ENCODE assay signal across 21 cellular contexts in genomic region chr7:112248598-112248997, GRCh38. TPM values are rescaled to one million over a fixed set of nuclear protein-coding genes. Genes with fewer than 3 reads are reported as not detected.
DNase-seq lines count a peak whose midpoint lies in the region; ATAC-seq, FAIRE-seq and TF ChIP-seq lines count a peak whose summit lies in the region.
"Had no signal": no experiment of that assay in that cellular context is flagged by ENCODE, and none has a peak within 500 bp of the region (broad histone marks: within the 10 kb centered on the region; RNA-seq: fewer than 3 reads in every experiment).

No MANE protein-coding gene starts in this region.

- TF ChIP-seq POLR2A in A549 (IDR thresholded peaks at IDR 0.05; ENCODE audit: low read length) (no peak), K562 (conservative IDR thresholded peaks at IDR 0.05) (no peak)

- ATAC-seq in A549, result no peak
- no peak for ATAC-seq in K562

- DNase-seq in A549 (ENCODE audit: low read depth in 1 of 2, low spot score in 1 of 2) (no peak), D721Med (ENCODE audit: insufficient read length, low spot score) (no peak), K562 (ENCODE audit: extremely low read depth in 1 of 4, low spot score in 3 of 4) (no peak), frontal cortex (ENCODE audit: low spot score in 2 of 2) (no peak), NCI-H1694 treated with DMSO at 0.1 percent for 48 hours (lab: John Stamatoyannopoulos, UW) (no peak), DMS 273 (lab: John Stamatoyannopoulos, UW; ENCODE audit: unreplicated experiment) (no peak), WERI-Rb-1 (no peak), osteocyte (ENCODE audit: extremely low spot score, unreplicated experiment) (no peak)
- DNase-seq: C1 segment of cervical spinal cord; Calu3; CD4-positive, alpha-beta memory T cell; COR-L47; DMS 273 treated with DMSO at 0.1 percent for 48 hours; DMS79; EL; GF-D8; GOT3; H7; HCEC 1CT had no signal

- no peak overlapping the region for H3K27ac Mint-ChIP-seq in osteocyte (ENCODE audit: unreplicated experiment)

- H4K20me1 ChIP-seq in K562 (replicated peaks; ENCODE audit: control insufficient read depth, insufficient read depth, low read length), result peaks cover 5% of the 10 kb centered on the region; the same call in 1 of the 2 replicates

- no peaks in the 10 kb centered on the region for H3K36me3 Mint-ChIP-seq in osteocyte (ENCODE audit: unreplicated experiment)

- intact Hi-C loops in K562 (cut with micrococcal nuclease), result no loop called here

- no peak for TF ChIP-seq CTCF in A549 (IDR thresholded peaks at IDR 0.05)
- TF ChIP-seq CTCF in D721Med (IDR thresholded peaks at IDR 0.05; ENCODE audit: insufficient read depth, missing control alignments), result no peak
- no peak for TF ChIP-seq CTCF in K562 (IDR thresholded peaks at IDR 0.05 in 2 of 3, conservative IDR thresholded peaks at IDR 0.05 in 1 of 3; ENCODE audit: insufficient read depth in 2 of 3, low read depth in 1 of 3, low read length in 3 of 3)
- TF ChIP-seq CTCF in WERI-Rb-1 (IDR thresholded peaks at IDR 0.05; ENCODE audit: low read depth, low read length), result no peak
- no peak for TF ChIP-seq CTCF in osteocyte (IDR thresholded peaks at IDR 0.05)

- POLR2A ChIA-PET in A549 (lab: Yijun Ruan, JAX), result no interaction called here
- POLR2A ChIA-PET in K562 (lab: Yijun Ruan, JAX), result no interaction called here

- H3K9me3 ChIP-seq in A549 (no peaks in the 10 kb centered on the region), K562 (replicated peaks; ENCODE audit: control insufficient read depth, insufficient read depth, low read depth, low read length) (no peaks in the 10 kb centered on the region), WERI-Rb-1 (ENCODE audit: severe bottlenecking) (no peaks in the 10 kb centered on the region)

- WGBS in A549 (ENCODE audit: missing lambda C conversion rate), result 90% methylated on average over 2 of the region's 2 CpGs
- 69% methylated on average over 2 of the region's 2 CpGs for WGBS in K562 (ENCODE audit: insufficient coverage, low coverage, missing lambda C conversion rate)

- H3K27me3 Mint-ChIP-seq in osteocyte (ENCODE audit: unreplicated experiment), result no peaks in the 10 kb centered on the region
- H3K27me3 Mint-ChIP-seq: CD4-positive, alpha-beta memory T cell had no signal

- H3K4me3 Mint-ChIP-seq in osteocyte (ENCODE audit: unreplicated experiment), result no peak overlapping the region
- H3K4me3 Mint-ChIP-seq: CD4-positive, alpha-beta memory T cell had no signal

- H3K9me3 Mint-ChIP-seq in osteocyte (ENCODE audit: unreplicated experiment), result peaks cover 5% of the 10 kb centered on the region

- BruUV-seq in K562 (replicated peaks; lab: Mats Ljungman, UMichigan), result no TSS peak

- H2AFZ ChIP-seq in K562 (ENCODE audit: low read depth, low read length), result no peak overlapping the region

- H3K4me3 ChIP-seq in A549, result no peak overlapping the region
- H3K4me3 ChIP-seq in K562, result no peak overlapping the region
- no peak overlapping the region for H3K4me3 ChIP-seq in WERI-Rb-1 (ENCODE audit: low read depth, low read length)

- H3K36me3 ChIP-seq in K562 (ENCODE audit: control insufficient read depth, insufficient read depth, low read length), result no peaks in the 10 kb centered on the region
- no peaks in the 10 kb centered on the region for H3K36me3 ChIP-seq in WERI-Rb-1

- in situ Hi-C loops in K562 (cut with MboI), result no loop called here

- FAIRE-seq in A549 (lab: Jason Lieb, UNC) (no peak), D721Med (lab: Jason Lieb, UNC) (peak; percentile 41), K562 (lab: Jason Lieb, UNC) (no peak), frontal cortex (lab: Jason Lieb, UNC) (peak; percentile 48)
- FAIRE-seq: GM12891, GM18507 had no signal

- CTCF ChIA-PET in A549 (lab: Yijun Ruan, JAX), result no interaction called here
- CTCF ChIA-PET in K562 (lab: Yijun Ruan, JAX; ENCODE audit: low intra/inter-chr PET ratio), result no interaction called here

- no peaks in the 10 kb centered on the region for H3K4me1 ChIP-seq in A549
- no peaks in the 10 kb centered on the region for H3K4me1 ChIP-seq in K562 (replicated peaks in 1 of 2; ENCODE audit: control insufficient read depth in 2 of 2, insufficient read depth in 2 of 2, low read length in 2 of 2)

- no peak for TF ChIP-seq RAD21 in A549 (conservative IDR thresholded peaks at IDR 0.05 in 1 of 2, IDR thresholded peaks at IDR 0.05 in 1 of 2)
- no peak for TF ChIP-seq RAD21 in K562 (CRISPR knock-in tag; conservative IDR thresholded peaks at IDR 0.05 in 1 of 2, IDR thresholded peaks at IDR 0.05 in 1 of 2)

- TF ChIP-seq EP300 in A549 (IDR thresholded peaks at IDR 0.05) (no peak), K562 (IDR thresholded peaks at IDR 0.05; ENCODE audit: low read length) (no peak)

- H3K79me2 ChIP-seq in K562 (ENCODE audit: control insufficient read depth, insufficient read depth, low read length), result no peaks in the 10 kb centered on the region

- H3K27ac ChIP-seq in A549, result no peak overlapping the region
- H3K27ac ChIP-seq in K562 (ENCODE audit: extremely low read depth, low read depth, low read length), result no peak overlapping the region
- H3K27ac ChIP-seq in WERI-Rb-1, result no peak overlapping the region

- H3K9me1 ChIP-seq in K562 (ENCODE audit: control insufficient read depth, insufficient read depth, low read length), result no peaks in the 10 kb centered on the region

- H3K27me3 ChIP-seq in K562 (ENCODE audit: control insufficient read depth in 2 of 2, insufficient read depth in 2 of 2, low read length in 2 of 2) (peaks cover 0 to 4% of the 10 kb centered on the region in 2 experiments; a peak in 1 of 5 replicates), WERI-Rb-1 (ENCODE audit: insufficient read depth, low read depth, severe bottlenecking) (no peaks in the 10 kb centered on the region)

- H3K9ac ChIP-seq in K562 (ENCODE audit: insufficient read depth in 1 of 2, low read depth in 2 of 2, low read length in 2 of 2), result no peak overlapping the region

- H3K4me2 ChIP-seq in A549 (no peak overlapping the region), K562 (ENCODE audit: insufficient read depth, low read length) (no peak overlapping the region)

- peaks cover 7% of the 10 kb centered on the region for H3K4me1 Mint-ChIP-seq in osteocyte (ENCODE audit: unreplicated experiment)

TF ChIP-seq in A549, 52 proteins besides CTCF, POLR2A, EP300 and RAD21 (continues in another document):
- TF ChIP-seq MAFK (IDR thresholded peaks at IDR 0.05; ENCODE audit: partially characterized antibody), result peak; percentile 27

TF ChIP-seq in K562, 482 proteins besides CTCF, POLR2A, EP300 and RAD21 (continues in another document):
- TF ChIP-seq C11orf30 (IDR thresholded peaks at IDR 0.05; ENCODE audit: low read depth), result peak; percentile 63
- TF ChIP-seq HDGF (IDR thresholded peaks at IDR 0.05), result no peak

RNA-seq across cellular contexts. Expression of gene ZNF277, which starts 42.1 kb away (rescaled TPM):
- polyA plus RNA-seq in A549 (2011; rRNA removed), result 25.8 and 31.9 TPM in 2 replicates
- 5.0 and 5.7 TPM in 2 replicates for polyA plus RNA-seq in A549 (2012; cell fraction: cytosol; rRNA removed)
- 1.7 and 3.4 TPM in 2 replicates for polyA plus RNA-seq in A549 (2012; cell fraction: nucleus; rRNA removed)
- polyA plus RNA-seq in A549 (2017; fragmentation: RNase III; extraction: RNeasy Plus Mini Kit Qiagen cat#74134 plus additional on column Dnase treatment), result 18.5 to 23.4 TPM (median 22.5 TPM) in 3 replicates
- polyA minus RNA-seq in A549 (2011; rRNA and poly(A)+ RNA removed), result 12.8 and 21.0 TPM in 2 replicates
- total RNA-seq in K562 (2011; cell fraction: chromatin; rRNA removed; ENCODE audit: low replicate concordance), result 7.6 and 23.6 TPM in 2 replicates
- 11.6 and 14.0 TPM in 2 replicates for total RNA-seq in K562 (2011; cell fraction: nucleolus; rRNA removed)
- total RNA-seq in K562 (2011; cell fraction: nucleoplasm; rRNA removed), result 13.6 and 16.2 TPM in 2 replicates
- 14.3 and 18.8 TPM in 2 replicates for total RNA-seq in K562 (2014; rRNA removed)
- total RNA-seq in K562 (2014; rRNA removed; fragmentation: Illumina TruSeq; extraction: Trizol), result 33.5 and 42.0 TPM in 2 replicates
- total RNA-seq in K562 (2015; rRNA removed; fragmentation: Illumina TruSeq; extraction: Trizol), result 27.6 and 29.5 TPM in 2 replicates
- 18.5 and 20.3 TPM in 2 replicates for total RNA-seq in K562 (2021)
- polyA plus RNA-seq in K562 (2011; rRNA removed), result 25.0 and 28.7 TPM in 2 replicates
- 3.1 and 9.3 TPM in 2 replicates for polyA plus RNA-seq in K562 (2011; cell fraction: cytosol; rRNA removed)
- 4.4 and 7.7 TPM in 2 replicates for polyA plus RNA-seq in K562 (2011; cell fraction: nucleus; rRNA removed)
- 16.5 and 55.5 TPM in 2 replicates for polyA plus RNA-seq in K562 (2012)
- 29.4 and 29.8 TPM in 2 replicates for polyA plus RNA-seq in K562 (2014; fragmentation: Illumina TruSeq; extraction: Trizol)
- polyA plus RNA-seq in K562 (2014; fragmentation: Nextera tagmentation; extraction: Ambion mirVana), result 10 to 100 TPM; 27.4 to 27.7 TPM
- polyA plus RNA-seq in K562 (2014; rRNA removed), result 19.3 and 20.7 TPM in 2 replicates
- 31.5 and 38.3 TPM in 2 replicates for polyA minus RNA-seq in K562 (2011; rRNA and poly(A)+ RNA removed)
- polyA minus RNA-seq in K562 (2011; cell fraction: cytosol; rRNA and poly(A)+ RNA removed), result 18.6 and 19.1 TPM in 2 replicates
- polyA minus RNA-seq in K562 (2011; cell fraction: nucleus; rRNA and poly(A)+ RNA removed), result 17.2 and 19.0 TPM in 2 replicates
- total RNA-seq in frontal cortex, result 67.3 TPM
- 28.1 and 32.0 TPM in 2 replicates for total RNA-seq in osteocyte

RNA-seq across cellular contexts. Expression of gene DOCK4, which starts 42.4 kb away (rescaled TPM):
- polyA plus RNA-seq in A549 (2011; rRNA removed) (13.6 and 15.7 TPM in 2 replicates), A549 (2017; fragmentation: RNase III; extraction: RNeasy Plus Mini Kit Qiagen cat#74134 plus additional on column Dnase treatment) (12.4 to 15.9 TPM (median 13.7 TPM) in 3 replicates), K562 (2011; rRNA removed) (3.7 and 5.7 TPM in 2 replicates), K562 (2014; fragmentation: Illumina TruSeq; extraction: Trizol) (1.8 and 2.9 TPM in 2 replicates), K562 (2014; fragmentation: Nextera tagmentation; extraction: Ambion mirVana) (under 1 TPM; 0.42 to 0.45 TPM), K562 (2014; rRNA removed) (3.3 and 3.8 TPM in 2 replicates)
- polyA plus RNA-seq in A549 (2012; cell fraction: cytosol; rRNA removed), result 4.8 and 5.8 TPM in 2 replicates
- 11.1 and 13.1 TPM in 2 replicates for polyA plus RNA-seq in A549 (2012; cell fraction: nucleus; rRNA removed)
- 24.5 and 35.2 TPM in 2 replicates for polyA minus RNA-seq in A549 (2011; rRNA and poly(A)+ RNA removed)
- total RNA-seq in K562 (2011; cell fraction: chromatin; rRNA removed; ENCODE audit: low replicate concordance), result 15.9 and 23.4 TPM in 2 replicates
- total RNA-seq in K562 (2011; cell fraction: nucleolus; rRNA removed), result 3.8 and 8.0 TPM in 2 replicates
- 10.6 and 11.6 TPM in 2 replicates for total RNA-seq in K562 (2011; cell fraction: nucleoplasm; rRNA removed)
- total RNA-seq in K562 (2014; rRNA removed) (1.5 and 2.0 TPM in 2 replicates), K562 (2014; rRNA removed; fragmentation: Illumina TruSeq; extraction: Trizol) (2.1 and 2.3 TPM in 2 replicates), K562 (2015; rRNA removed; fragmentation: Illumina TruSeq; extraction: Trizol) (1.7 and 2.1 TPM in 2 replicates), K562 (2021) (3.8 and 4.9 TPM in 2 replicates), frontal cortex (70.9 TPM), osteocyte (44.1 and 44.9 TPM in 2 replicates)
- polyA plus RNA-seq in K562 (2011; cell fraction: cytosol; rRNA removed), result 1.2 and 1.7 TPM in 2 replicates
- 18.4 and 29.9 TPM in 2 replicates for polyA plus RNA-seq in K562 (2011; cell fraction: nucleus; rRNA removed)
- 1.9 and 2.4 TPM in 2 replicates for polyA plus RNA-seq in K562 (2012)
- polyA minus RNA-seq in K562 (2011; rRNA and poly(A)+ RNA removed), result 4.3 and 6.8 TPM in 2 replicates
- polyA minus RNA-seq in K562 (2011; cell fraction: cytosol; rRNA and poly(A)+ RNA removed), result 1.1 and 1.2 TPM in 2 replicates
- polyA minus RNA-seq in K562 (2011; cell fraction: nucleus; rRNA and poly(A)+ RNA removed), result 10.6 and 13.5 TPM in 2 replicates

Comparison
In these comparisons a context has a peak if more than half of its experiments do, and no peak if none do; other contexts are left out.
1. Of the 35 proteins assayed by ChIP-seq in both K562 and A549: peak only in K562: none; only in A549: MAFK; in both: none; in neither: 34.